In the genomic region with DNA sequence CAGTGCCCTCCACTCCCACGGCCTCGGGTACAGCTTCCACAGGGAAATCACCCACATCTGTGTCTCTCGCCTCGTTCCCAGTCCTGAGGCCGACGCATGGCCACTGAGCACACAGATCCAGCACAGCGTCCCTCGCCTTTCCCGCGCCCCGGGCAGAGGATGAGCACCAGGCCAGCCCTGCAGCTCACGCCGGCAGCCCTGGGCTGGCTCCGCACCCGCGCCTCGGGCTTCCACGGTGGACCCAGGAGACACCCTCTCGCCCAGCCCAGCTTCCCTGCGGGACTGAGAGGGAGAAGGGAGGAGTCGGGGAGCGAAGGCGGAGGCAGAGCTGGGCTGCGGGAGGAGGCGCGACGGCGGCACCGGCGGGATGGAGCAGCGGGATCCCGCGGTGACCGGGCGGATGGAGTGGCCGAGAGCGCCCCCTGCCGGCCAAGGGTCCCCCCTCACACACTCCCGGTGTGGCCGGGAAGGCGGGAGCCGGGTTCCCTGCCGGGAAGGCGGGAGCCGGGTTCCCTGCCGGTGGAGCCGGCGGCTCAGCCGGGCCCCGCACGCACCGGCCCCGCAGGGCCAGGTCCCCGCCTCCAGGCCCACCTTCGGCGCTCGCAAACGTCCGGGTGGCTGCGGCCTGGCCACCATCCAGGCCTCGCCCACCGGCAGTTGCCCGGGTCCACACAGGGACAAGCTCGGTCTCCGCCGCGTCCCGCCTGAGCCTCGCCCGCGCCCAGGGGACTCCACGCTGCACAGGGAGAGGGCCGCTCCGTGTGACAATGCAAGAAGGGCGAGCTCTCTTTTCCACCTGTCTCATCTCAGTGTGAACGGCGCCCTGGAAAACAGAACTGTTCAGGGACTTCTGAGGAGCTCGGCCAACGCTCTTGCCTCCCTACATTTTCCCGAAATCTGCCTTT, we compare ENCODE assay signal across 8 cellular contexts.
A peak's percentile ranks its signal among the peaks of the same experiment; 100 is the strongest.
DNase-seq lines count a peak whose midpoint lies in the region; ATAC-seq and TF ChIP-seq lines count a peak whose summit lies in the region.

No MANE protein-coding gene starts in this region.

- H3K4me1 ChIP-seq in CD4-positive, CD25-positive, alpha-beta regulatory T cell (ENCODE audit: control insufficient read depth, insufficient read depth, low read length, poor library complexity, severe bottlenecking): peaks cover 18% of the 10 kb centered on the region
- H3K4me1 ChIP-seq in NT2/D1 (ENCODE audit: insufficient read depth, insufficient read length) (peaks cover 2% of the 10 kb centered on the region), esophagus muscularis mucosa (peaks cover 17 to 21% (median 19%) of the 10 kb centered on the region in 4 donors), muscle layer of colon (ENCODE audit: insufficient read depth, low read length) (no peaks in the 10 kb centered on the region)

- H3K36me3 Mint-ChIP-seq in CD4-positive, CD25-positive, alpha-beta regulatory T cell: no peaks in the 10 kb centered on the region
- H3K36me3 Mint-ChIP-seq in activated T-cell treated with anti-CD3 and anti-CD28 coated beads, Interleukin-2, amount 50 U/mL, for 4 hours (ENCODE audit: insufficient read depth): no peaks in the 10 kb centered on the region

- intact Hi-C loops in esophagus muscularis mucosa (cut with DNase I): loop anchor here (1.0 to 5.0 kb wide), 4 partner anchors 63 to 481 kb away; a partner anchor contains a TSS

- peak overlapping the region; percentile 46 for H3K4me3 ChIP-seq in CD4-positive, CD25-positive, alpha-beta regulatory T cell (ENCODE audit: low read depth, low read length)
- peak overlapping the region; percentile 41 for H3K4me3 ChIP-seq in NT2/D1 (ENCODE audit: insufficient read length, low read depth)
- peak overlapping the region; percentile 65 to 78 (median 70) for H3K4me3 ChIP-seq in esophagus muscularis mucosa
- H3K4me3 ChIP-seq in muscle layer of colon (ENCODE audit: low read depth in 1 of 2, low read length in 2 of 2): peak overlapping the region; percentile 67 to 74

- H3K4me1 Mint-ChIP-seq in CD4-positive, CD25-positive, alpha-beta regulatory T cell: peaks cover 0 to 19% (median under 1%) of the 10 kb centered on the region in 4 donors
- peaks cover 12% of the 10 kb centered on the region for H3K4me1 Mint-ChIP-seq in activated T-cell treated with anti-CD3 and anti-CD28 coated beads, Interleukin-2, amount 50 U/mL, for 4 hours (ENCODE audit: low read depth)

- ATAC-seq in CD4-positive, CD25-positive, alpha-beta regulatory T cell (ENCODE audit: low read depth in 2 of 2): peak; percentile 38 to 51
- ATAC-seq in GM19452 (IDR thresholded peaks at IDR 0.05; ENCODE audit: unreplicated experiment): peak; percentile 81
- peak; percentile 67 for ATAC-seq in HG03521 (IDR thresholded peaks at IDR 0.05; ENCODE audit: unreplicated experiment)
- ATAC-seq in activated T-cell treated with anti-CD3 and anti-CD28 coated beads, Interleukin-2, amount 50 U/mL, for 4 hours: peak; percentile 80 to 81

- no peak overlapping the region for H3K27ac ChIP-seq in CD4-positive, CD25-positive, alpha-beta regulatory T cell (ENCODE audit: insufficient read depth, low read length, poor library complexity, severe bottlenecking)
- H3K27ac ChIP-seq in esophagus muscularis mucosa (replicated peaks in 1 of 4) (peak overlapping the region; percentile 55 to 77 (median 72)), muscle layer of colon (ENCODE audit: low read depth, low read length) (peak overlapping the region; percentile 63)

- no peaks in the 10 kb centered on the region for H3K36me3 ChIP-seq in CD4-positive, CD25-positive, alpha-beta regulatory T cell (ENCODE audit: control insufficient read depth, insufficient read depth, low read length)
- H3K36me3 ChIP-seq in NT2/D1 (ENCODE audit: insufficient read depth, insufficient read length, low read length) (no peaks in the 10 kb centered on the region), esophagus muscularis mucosa (no peaks in the 10 kb centered on the region), muscle layer of colon (ENCODE audit: insufficient read depth, low read length) (no peaks in the 10 kb centered on the region)

- no peaks in the 10 kb centered on the region for H3K9me3 ChIP-seq in CD4-positive, CD25-positive, alpha-beta regulatory T cell (ENCODE audit: control insufficient read depth in 2 of 2, low read length in 2 of 2)
- H3K9me3 ChIP-seq in NT2/D1 (ENCODE audit: insufficient read depth, low read length): no peaks in the 10 kb centered on the region
- no peaks in the 10 kb centered on the region for H3K9me3 ChIP-seq in esophagus muscularis mucosa
- no peaks in the 10 kb centered on the region for H3K9me3 ChIP-seq in muscle layer of colon (ENCODE audit: low read length)

- H3K27me3 Mint-ChIP-seq in CD4-positive, CD25-positive, alpha-beta regulatory T cell: peaks cover 64% of the 10 kb centered on the region
- peaks cover 63% of the 10 kb centered on the region for H3K27me3 Mint-ChIP-seq in activated T-cell treated with anti-CD3 and anti-CD28 coated beads, Interleukin-2, amount 50 U/mL, for 4 hours (ENCODE audit: low read depth)

- H3K9ac ChIP-seq in NT2/D1 (ENCODE audit: insufficient read length, low read depth) (peak overlapping the region; percentile 90), muscle layer of colon (ENCODE audit: low read length) (no peak overlapping the region)

- peaks cover 0 to under 1% (median 0%) of the 10 kb centered on the region in 7 donors for H3K9me3 Mint-ChIP-seq in CD4-positive, CD25-positive, alpha-beta regulatory T cell
- H3K9me3 Mint-ChIP-seq in activated T-cell treated with anti-CD3 and anti-CD28 coated beads, Interleukin-2, amount 50 U/mL, for 4 hours: no peaks in the 10 kb centered on the region

- H3K4me3 Mint-ChIP-seq in CD4-positive, CD25-positive, alpha-beta regulatory T cell: peak overlapping the region; percentile 76 to 85 (median 84)
- peak overlapping the region; percentile 82 for H3K4me3 Mint-ChIP-seq in activated T-cell treated with anti-CD3 and anti-CD28 coated beads, Interleukin-2, amount 50 U/mL, for 4 hours

- DNase-seq in CD4-positive, CD25-positive, alpha-beta regulatory T cell: peak; percentile 18 to 27 (median 22)
- DNase-seq in NT2/D1 (ENCODE audit: low read depth, low spot score) (peak; percentile 79), esophagus muscularis mucosa (ENCODE audit: extremely low spot score) (no peak)
- peak; percentile 72 for DNase-seq in activated T-cell treated with anti-CD3 and anti-CD28 coated beads, Interleukin-2, amount 50 U/mL, for 4 hours
- DNase-seq in stimulated activated CD8-positive, alpha-beta memory T cell treated with anti-CD3 and anti-CD28 coated beads, Interleukin-7, amount 100 ng/mL, for 24 hours (ENCODE audit: low read depth): peak; percentile 48

- TF ChIP-seq POLR2A in esophagus muscularis mucosa (IDR thresholded peaks at IDR 0.05; ENCODE audit: low read depth): no peak

- peaks cover 9% of the 10 kb centered on the region for H3K27me3 ChIP-seq in CD4-positive, CD25-positive, alpha-beta regulatory T cell (ENCODE audit: control insufficient read depth, insufficient read depth, low read length)
- H3K27me3 ChIP-seq in NT2/D1 (ENCODE audit: insufficient read depth, insufficient read length) (peaks cover 31% of the 10 kb centered on the region), esophagus muscularis mucosa (peaks cover 0 to 21% (median 0%) of the 10 kb centered on the region in 4 donors), muscle layer of colon (ENCODE audit: control insufficient read depth in 1 of 2, insufficient read depth in 2 of 2, low read length in 2 of 2) (no peaks in the 10 kb centered on the region)

- TF ChIP-seq CTCF in esophagus muscularis mucosa (IDR thresholded peaks at IDR 0.05): peak; percentile 83 to 98 (median 98)

- TF ChIP-seq EP300 in esophagus muscularis mucosa (IDR thresholded peaks at IDR 0.05): no peak

- WGBS in esophagus muscularis mucosa: 0% methylated on average over 21 of the region's 80 CpGs

- peak overlapping the region in 1 of 3 donors; percentile 57 for H3K27ac Mint-ChIP-seq in CD4-positive, CD25-positive, alpha-beta regulatory T cell
